ENCODE assay signal across 8 cellular contexts in the genomic region with DNA sequence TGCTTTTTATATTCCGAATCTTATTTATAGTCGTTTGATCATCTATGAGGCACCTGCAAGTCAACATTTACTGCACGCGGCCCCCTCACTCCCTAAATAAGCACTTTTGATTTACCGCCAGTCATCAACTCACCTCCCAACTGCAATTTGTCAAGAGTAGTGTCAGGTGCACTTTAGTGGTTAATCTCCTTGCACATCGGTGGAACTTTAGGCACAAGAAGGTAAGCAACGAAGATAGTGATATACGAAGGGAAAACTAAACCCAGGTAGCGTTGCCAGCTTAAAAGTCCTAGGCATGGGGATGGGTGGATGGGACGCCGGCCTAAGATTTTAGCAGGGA. TPM values are rescaled to one million over a fixed set of nuclear protein-coding genes. Genes with fewer than 3 reads are reported as not detected.
DNase-seq lines count a peak whose midpoint lies in the region; ATAC-seq, FAIRE-seq and TF ChIP-seq lines count a peak whose summit lies in the region.

No MANE protein-coding gene starts in this region.

- H3K27ac Mint-ChIP-seq in natural killer cell, result no peak overlapping the region
- H3K27ac Mint-ChIP-seq in natural killer cell treated with Interleukin-12 subunit alpha and Interleukin-12 subunit beta and Interleukin-15 and Interleukin-18, amount 100 ng/mL, for 72 hours, result no peak overlapping the region
- H3K27ac Mint-ChIP-seq in endothelial cell (ENCODE audit: unreplicated experiment), result no peak overlapping the region
- no peak overlapping the region for H3K27ac Mint-ChIP-seq in naive B cell

- ATAC-seq in natural killer cell, result no peak
- ATAC-seq in natural killer cell treated with Interleukin-12 subunit alpha and Interleukin-12 subunit beta and Interleukin-15 and Interleukin-18, amount 100 ng/mL, for 72 hours, result no peak
- no peak for ATAC-seq in naive B cell (ENCODE audit: low read depth in 2 of 2)

- TF ChIP-seq POLR2A in vagina (IDR thresholded peaks at IDR 0.05) (no peak), H54 (IDR thresholded peaks at IDR 0.05; ENCODE audit: low read depth, low read length) (no peak)

- H3K27me3 Mint-ChIP-seq in natural killer cell (ENCODE audit: low read depth in 2 of 2) (peaks cover 22 to 28% of the 10 kb centered on the region in 2 donors), endothelial cell (ENCODE audit: unreplicated experiment) (peaks cover 6% of the 10 kb centered on the region), naive B cell (peaks cover 22 to 35% (median 27%) of the 10 kb centered on the region in 3 donors)
- H3K27me3 Mint-ChIP-seq in natural killer cell treated with Interleukin-12 subunit alpha and Interleukin-12 subunit beta and Interleukin-15 and Interleukin-18, amount 100 ng/mL, for 72 hours, result peaks cover 17% of the 10 kb centered on the region in 2 donors

- no peaks in the 10 kb centered on the region for H3K9me3 ChIP-seq in vagina

- no peak for TF ChIP-seq CTCF in natural killer cell (IDR thresholded peaks at IDR 0.05)
- TF ChIP-seq CTCF in endothelial cell (IDR thresholded peaks at IDR 0.05; ENCODE audit: unreplicated experiment), result no peak
- TF ChIP-seq CTCF in vagina (IDR thresholded peaks at IDR 0.05), result no peak
- no peak for TF ChIP-seq CTCF in D721Med (IDR thresholded peaks at IDR 0.05; ENCODE audit: insufficient read depth, missing control alignments)

- H3K4me3 Mint-ChIP-seq in natural killer cell, result peak overlapping the region; percentile 9
- no peak overlapping the region for H3K4me3 Mint-ChIP-seq in natural killer cell treated with Interleukin-12 subunit alpha and Interleukin-12 subunit beta and Interleukin-15 and Interleukin-18, amount 100 ng/mL, for 72 hours
- H3K4me3 Mint-ChIP-seq in endothelial cell (ENCODE audit: unreplicated experiment), result peak overlapping the region; percentile 93
- H3K4me3 Mint-ChIP-seq in naive B cell, result peak overlapping the region in 7 of 8 donors; percentile 24 to 79 (median 70)

- H3K27ac ChIP-seq in vagina, result peak overlapping the region; percentile 74

- no peaks in the 10 kb centered on the region for H3K36me3 ChIP-seq in vagina

- H3K4me1 ChIP-seq in vagina, result peaks cover 10% of the 10 kb centered on the region

- intact Hi-C loops in natural killer cell (cut with micrococcal nuclease), result no loop called here
- intact Hi-C loops in vagina (cut with DNase I), result no loop called here

- H3K4me1 Mint-ChIP-seq in natural killer cell (no peaks in the 10 kb centered on the region), endothelial cell (ENCODE audit: unreplicated experiment) (peaks cover 9% of the 10 kb centered on the region), naive B cell (peaks cover 6 to 17% (median 17%) of the 10 kb centered on the region in 3 donors)
- H3K4me1 Mint-ChIP-seq in natural killer cell treated with Interleukin-12 subunit alpha and Interleukin-12 subunit beta and Interleukin-15 and Interleukin-18, amount 100 ng/mL, for 72 hours (ENCODE audit: low read depth in 2 of 2), result peaks cover 0 to 4% of the 10 kb centered on the region in 2 donors

- H3K4me3 ChIP-seq in vagina, result peak overlapping the region; percentile 58 to 60

- DNase-seq in natural killer cell (no peak), endothelial cell (ENCODE audit: low spot score) (no peak), naive B cell (no peak), vagina (ENCODE audit: extremely low spot score in 2 of 2) (no peak), H54 (ENCODE audit: insufficient read length, low spot score) (no peak), D721Med (ENCODE audit: insufficient read length, low spot score) (no peak), NOMO-1 treated with DMSO at 0.1 percent for 48 hours (lab: John Stamatoyannopoulos, UW; ENCODE audit: unreplicated experiment) (no peak)
- no peak for DNase-seq in natural killer cell treated with Interleukin-12 subunit alpha and Interleukin-12 subunit beta and Interleukin-15 and Interleukin-18, amount 100 ng/mL, for 72 hours (ENCODE audit: low spot score)

- H3K27me3 ChIP-seq in vagina, result no peaks in the 10 kb centered on the region

- H3K9me3 Mint-ChIP-seq in natural killer cell (peaks cover 2 to 11% of the 10 kb centered on the region in 2 donors), endothelial cell (ENCODE audit: unreplicated experiment) (no peaks in the 10 kb centered on the region), naive B cell (peaks cover 0 to 12% (median 4%) of the 10 kb centered on the region in 7 donors)
- peaks cover 9% of the 10 kb centered on the region for H3K9me3 Mint-ChIP-seq in natural killer cell treated with Interleukin-12 subunit alpha and Interleukin-12 subunit beta and Interleukin-15 and Interleukin-18, amount 100 ng/mL, for 72 hours

- no peaks in the 10 kb centered on the region for H3K36me3 Mint-ChIP-seq in natural killer cell
- H3K36me3 Mint-ChIP-seq in natural killer cell treated with Interleukin-12 subunit alpha and Interleukin-12 subunit beta and Interleukin-15 and Interleukin-18, amount 100 ng/mL, for 72 hours, result peaks cover 10% of the 10 kb centered on the region
- no peaks in the 10 kb centered on the region for H3K36me3 Mint-ChIP-seq in endothelial cell (ENCODE audit: low read depth, unreplicated experiment)
- H3K36me3 Mint-ChIP-seq in naive B cell, result peaks cover 4 to 8% of the 10 kb centered on the region in 2 donors

- FAIRE-seq in H54 (lab: Jason Lieb, UNC) (no peak), D721Med (lab: Jason Lieb, UNC) (no peak)

RNA-seq across cellular contexts. Expression of a gene that starts 0.5 kb away (rescaled TPM):
- not detected for total RNA-seq in natural killer cell
- total RNA-seq in natural killer cell treated with Interleukin-12 subunit alpha and Interleukin-12 subunit beta and Interleukin-15 and Interleukin-18, amount 100 ng/mL, for 72 hours, result not detected
- total RNA-seq in endothelial cell (ENCODE audit: unreplicated experiment), result 7.8 TPM
- not detected for polyA plus RNA-seq in naive B cell (ENCODE audit: low read depth in 6 of 6)
- total RNA-seq in vagina, result 14.0 TPM
